In the genomic region with DNA sequence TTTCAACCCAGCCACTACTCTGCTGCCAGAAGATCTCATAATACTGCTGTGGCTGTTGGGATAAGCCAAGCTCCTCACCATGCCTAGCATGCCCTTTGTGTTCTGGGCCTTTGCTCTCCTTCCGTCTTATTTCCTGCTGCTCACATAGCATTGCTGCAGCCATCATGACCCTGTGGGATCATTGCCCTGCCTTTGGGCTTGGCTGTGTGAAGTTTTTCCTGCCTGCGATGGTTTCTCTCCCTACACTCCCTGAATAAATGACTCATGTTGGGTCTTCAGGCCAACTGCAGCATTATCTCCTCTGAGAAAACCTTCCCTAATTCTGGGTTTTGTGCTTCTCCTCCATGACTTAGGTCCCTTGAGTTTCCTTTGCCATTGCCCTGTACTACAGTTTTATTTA, we compare ENCODE assay signal across 1 cellular context.
TF ChIP-seq lines count a peak whose summit lies in the region.

No MANE protein-coding gene starts in this region.

TF ChIP-seq in HepG2, 621 proteins besides CTCF, POLR2A, EP300 and RAD21:
- TF ChIP-seq MAFK (conservative IDR thresholded peaks at IDR 0.05 in 1 of 2, IDR thresholded peaks at IDR 0.05 in 1 of 2; ENCODE audit: low read length in 2 of 2) (no peak), GFI1 (CRISPR knock-in tag; IDR thresholded peaks at IDR 0.05; ENCODE audit: borderline replicate concordance) (no peak)
- TF ChIP-seq, protein P1, sequence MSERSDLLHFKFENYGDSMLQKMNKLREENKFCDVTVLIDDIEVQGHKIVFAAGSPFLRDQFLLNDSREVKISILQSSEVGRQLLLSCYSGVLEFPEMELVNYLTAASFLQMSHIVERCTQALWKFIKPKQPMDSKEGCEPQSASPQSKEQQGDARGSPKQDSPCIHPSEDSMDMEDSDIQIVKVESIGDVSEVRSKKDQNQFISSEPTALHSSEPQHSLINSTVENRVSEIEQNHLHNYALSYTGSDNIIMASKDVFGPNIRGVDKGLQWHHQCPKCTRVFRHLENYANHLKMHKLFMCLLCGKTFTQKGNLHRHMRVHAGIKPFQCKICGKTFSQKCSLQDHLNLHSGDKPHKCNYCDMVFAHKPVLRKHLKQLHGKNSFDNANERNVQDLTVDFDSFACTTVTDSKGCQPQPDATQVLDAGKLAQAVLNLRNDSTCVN (CRISPR knock-in tag; IDR thresholded peaks at IDR 0.05; ENCODE audit: borderline replicate concordance), result no peak
